ENCODE assay signal across 15 cellular contexts in the genomic region with DNA sequence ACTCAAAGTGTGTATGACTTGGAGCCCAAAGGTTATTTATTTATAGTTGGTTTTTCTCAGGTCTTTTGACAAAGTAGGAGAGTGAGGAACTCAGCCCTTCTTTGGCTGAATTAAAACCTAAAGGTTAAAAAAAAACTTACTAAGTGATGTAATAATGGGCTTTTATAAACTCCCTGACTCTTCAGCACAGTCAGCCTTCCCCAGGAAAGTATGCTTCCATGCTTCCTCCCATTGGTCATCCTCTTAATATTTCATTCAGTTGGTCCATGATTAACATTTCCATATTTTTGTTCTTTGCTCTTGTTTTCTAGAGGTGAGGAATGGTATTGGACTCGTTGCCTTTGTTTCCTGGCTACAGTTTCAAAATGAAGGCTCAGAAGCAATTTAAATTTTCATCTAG. TPM values are rescaled to one million over a fixed set of nuclear protein-coding genes. Genes with fewer than 3 reads are reported as not detected.
A peak's percentile ranks its signal among the peaks of the same experiment; 100 is the strongest.
DNase-seq lines count a peak whose midpoint lies in the region; ATAC-seq and TF ChIP-seq lines count a peak whose summit lies in the region.
"Had no signal": no experiment of that assay in that cellular context is flagged by ENCODE, and none has a peak within 500 bp of the region (broad histone marks: within the 10 kb centered on the region; RNA-seq: fewer than 3 reads in every experiment).

No MANE protein-coding gene starts in this region.

- H3K36me3 Mint-ChIP-seq in activated T-cell treated with anti-CD3 and anti-CD28 coated beads, Interleukin-2, amount 50 U/mL, for 4 hours (ENCODE audit: insufficient read depth): peaks cover 55% of the 10 kb centered on the region
- H3K36me3 Mint-ChIP-seq in activated B cell treated with CpG ODN at 0.5 μM for 24 hours (ENCODE audit: low read depth) (peaks cover 87% of the 10 kb centered on the region), endothelial cell (ENCODE audit: low read depth, unreplicated experiment) (peaks cover 51% of the 10 kb centered on the region)

- 85% methylated on average over 1 of the region's 1 CpG for WGBS in smooth muscle cell (ENCODE audit: low lambda C conversion rate)

- H2AFZ ChIP-seq in smooth muscle cell (ENCODE audit: low read depth): no peak overlapping the region

- no peaks in the 10 kb centered on the region for H3K9me3 Mint-ChIP-seq in activated T-cell treated with anti-CD3 and anti-CD28 coated beads, Interleukin-2, amount 50 U/mL, for 4 hours
- H3K9me3 Mint-ChIP-seq in activated B cell treated with CpG ODN at 0.5 μM for 24 hours: no peaks in the 10 kb centered on the region
- no peaks in the 10 kb centered on the region for H3K9me3 Mint-ChIP-seq in endothelial cell (ENCODE audit: unreplicated experiment)

- H4K20me1 ChIP-seq in smooth muscle cell (ENCODE audit: low read depth): peaks cover 98% of the 10 kb centered on the region

- H3K4me3 ChIP-seq in smooth muscle cell: no peak overlapping the region
- H3K4me3 ChIP-seq in mucosa of descending colon: no peak overlapping the region
- H3K4me3 ChIP-seq: upper lobe of right lung had no signal

- H3K27me3 Mint-ChIP-seq in activated T-cell treated with anti-CD3 and anti-CD28 coated beads, Interleukin-2, amount 50 U/mL, for 4 hours (ENCODE audit: low read depth): no peaks in the 10 kb centered on the region
- no peaks in the 10 kb centered on the region for H3K27me3 Mint-ChIP-seq in activated B cell treated with CpG ODN at 0.5 μM for 24 hours
- H3K27me3 Mint-ChIP-seq in endothelial cell (ENCODE audit: unreplicated experiment): peaks cover 2% of the 10 kb centered on the region

- no peaks in the 10 kb centered on the region for H3K9me3 ChIP-seq in smooth muscle cell (replicated peaks; ENCODE audit: low read depth)
- H3K9me3 ChIP-seq in mucosa of descending colon: no peaks in the 10 kb centered on the region
- H3K9me3 ChIP-seq: upper lobe of right lung had no signal

- peaks cover 91% of the 10 kb centered on the region for H3K79me2 ChIP-seq in smooth muscle cell (ENCODE audit: low read depth)

- H3K4me2 ChIP-seq in smooth muscle cell: peak overlapping the region; percentile 96

- H3K4me1 ChIP-seq in smooth muscle cell (ENCODE audit: low read depth) (peaks cover 23% of the 10 kb centered on the region), mucosa of descending colon (ENCODE audit: low read depth) (peaks cover 50% of the 10 kb centered on the region)

- no peak overlapping the region for H3K9ac ChIP-seq in smooth muscle cell (ENCODE audit: low read depth)

- no peaks in the 10 kb centered on the region for H3K27me3 ChIP-seq in smooth muscle cell (ENCODE audit: low read depth)
- H3K27me3 ChIP-seq: upper lobe of right lung had no signal

- peaks cover 61% of the 10 kb centered on the region for H3F3A ChIP-seq in smooth muscle cell (ENCODE audit: low read depth)

- intact Hi-C loops in activated B cell treated with CpG ODN at 0.5 μM for 24 hours (cut with micrococcal nuclease): no loop called here
- intact Hi-C loops in mucosa of descending colon (cut with DNase I, micrococcal nuclease): no loop called here

- ATAC-seq in activated T-cell treated with anti-CD3 and anti-CD28 coated beads, Interleukin-2, amount 50 U/mL, for 4 hours: no peak
- ATAC-seq in activated B cell treated with CpG ODN at 0.5 μM for 24 hours (ENCODE audit: low read depth): no peak
- no peak for ATAC-seq in mucosa of descending colon
- ATAC-seq: HCT116, upper lobe of right lung had no signal

- peaks cover 91% of the 10 kb centered on the region for H3K4me1 Mint-ChIP-seq in activated T-cell treated with anti-CD3 and anti-CD28 coated beads, Interleukin-2, amount 50 U/mL, for 4 hours (ENCODE audit: low read depth)
- H3K4me1 Mint-ChIP-seq in activated B cell treated with CpG ODN at 0.5 μM for 24 hours (peaks cover 95% of the 10 kb centered on the region), endothelial cell (ENCODE audit: unreplicated experiment) (peaks cover 45% of the 10 kb centered on the region)

- TF ChIP-seq CTCF in activated B cell treated with CpG ODN at 0.5 μM for 24 hours (IDR thresholded peaks at IDR 0.05): no peak
- TF ChIP-seq CTCF in endothelial cell (IDR thresholded peaks at IDR 0.05; ENCODE audit: unreplicated experiment): no peak
- no peak for TF ChIP-seq CTCF in smooth muscle cell (IDR thresholded peaks at IDR 0.05; ENCODE audit: borderline replicate concordance, insufficient read depth, poor library complexity, severe bottlenecking)
- no peak for TF ChIP-seq CTCF in mucosa of descending colon (IDR thresholded peaks at IDR 0.05)

- H3K27ac Mint-ChIP-seq in activated B cell treated with CpG ODN at 0.5 μM for 24 hours: peak overlapping the region; percentile 37
- H3K27ac Mint-ChIP-seq in endothelial cell (ENCODE audit: unreplicated experiment): peak overlapping the region; percentile 68

- peak overlapping the region; percentile 72 for H3K27ac ChIP-seq in smooth muscle cell (ENCODE audit: low read depth)
- H3K27ac ChIP-seq: HL-60, upper lobe of right lung had no signal

- H3K4me3 Mint-ChIP-seq in activated T-cell treated with anti-CD3 and anti-CD28 coated beads, Interleukin-2, amount 50 U/mL, for 4 hours: peak overlapping the region; percentile 45
- H3K4me3 Mint-ChIP-seq in activated B cell treated with CpG ODN at 0.5 μM for 24 hours (peak overlapping the region; percentile 25), endothelial cell (ENCODE audit: unreplicated experiment) (no peak overlapping the region)

- CTCF ChIA-PET in activated B cell treated with CpG ODN at 0.5 μM for 24 hours (lab: Charles Lee): no interaction called here

- H3K36me3 ChIP-seq in smooth muscle cell (ENCODE audit: low read depth) (peaks cover 10% of the 10 kb centered on the region), mucosa of descending colon (ENCODE audit: low read depth) (no peaks in the 10 kb centered on the region)

- POLR2A ChIA-PET in activated B cell treated with CpG ODN at 0.5 μM for 24 hours (lab: Charles Lee): no interaction called here

- DNase-seq in activated T-cell treated with anti-CD3 and anti-CD28 coated beads, Interleukin-2, amount 50 U/mL, for 4 hours: no peak
- DNase-seq in activated T-cell treated with anti-CD3 and anti-CD28 coated beads, Interleukin-2, amount 50 U/mL, for 1 hour: no peak
- DNase-seq in activated B cell treated with CpG ODN at 0.5 μM for 24 hours (no peak), endothelial cell (ENCODE audit: low spot score) (no peak), smooth muscle cell (lab: John Stamatoyannopoulos, UW; ENCODE audit: unreplicated experiment) (no peak), mucosa of descending colon (no peak), NCI-H524 treated with DMSO at 0.1 percent for 48 hours (lab: John Stamatoyannopoulos, UW) (no peak), NCI-H2029 (lab: John Stamatoyannopoulos, UW) (no peak)
- DNase-seq: activated CD4-positive, alpha-beta T cell treated with anti-CD3 and anti-CD28 coated beads for 48 hours; mesendoderm; posterior cingulate gyrus; upper lobe of right lung had no signal

RNA-seq across cellular contexts. Expression of a gene that starts 7.2 kb away (rescaled TPM):
- total RNA-seq in activated T-cell treated with anti-CD3 and anti-CD28 coated beads, Interleukin-2, amount 50 U/mL, for 4 hours: 100 to 1,000 TPM; 381 to 396 (median 382) TPM
- total RNA-seq in activated B cell treated with CpG ODN at 0.5 μM for 24 hours: 711 and 737 TPM in 2 replicates
- 468 TPM for total RNA-seq in endothelial cell (ENCODE audit: unreplicated experiment)
- total RNA-seq in smooth muscle cell: 645 and 653 TPM in 2 replicates
- 858 and 872 TPM in 2 replicates for polyA plus RNA-seq in smooth muscle cell
- total RNA-seq in mucosa of descending colon: 100 to 1,000 TPM; 262 to 322 (median 313) TPM

RNA-seq across cellular contexts. Expression of a gene that starts 36.6 kb away (rescaled TPM):
- under 1 TPM; 0.66 to 0.69 (median 0.68) TPM for total RNA-seq in activated T-cell treated with anti-CD3 and anti-CD28 coated beads, Interleukin-2, amount 50 U/mL, for 4 hours
- total RNA-seq in activated B cell treated with CpG ODN at 0.5 μM for 24 hours (0.67 and 0.81 TPM in 2 replicates), endothelial cell (ENCODE audit: unreplicated experiment) (0.77 TPM), smooth muscle cell (0.94 and 1.3 TPM in 2 replicates), mucosa of descending colon (1 to 10 TPM in 2 of 3 donors, under 1 TPM in 1; 0.64 to 3.7 (median 3.3) TPM)
- polyA plus RNA-seq in smooth muscle cell: 1.6 and 2.6 TPM in 2 replicates
- polyA plus RNA-seq: AG04450 had no signal

RNA-seq across cellular contexts. Expression of a gene that starts 45.7 kb away (rescaled TPM):
- total RNA-seq in activated T-cell treated with anti-CD3 and anti-CD28 coated beads, Interleukin-2, amount 50 U/mL, for 4 hours: 100 to 1,000 TPM; 128 to 142 (median 131) TPM
- total RNA-seq in activated B cell treated with CpG ODN at 0.5 μM for 24 hours (63.4 and 63.6 TPM in 2 replicates), endothelial cell (ENCODE audit: unreplicated experiment) (67.6 TPM), smooth muscle cell (58.9 and 71.5 TPM in 2 replicates), mucosa of descending colon (10 to 100 TPM; 80.2 to 97.0 (median 94.1) TPM)
- 95.8 and 135 TPM in 2 replicates for polyA plus RNA-seq in smooth muscle cell

RNA-seq across cellular contexts. Expression of a gene that starts 46.1 kb away (rescaled TPM):
- total RNA-seq in activated T-cell treated with anti-CD3 and anti-CD28 coated beads, Interleukin-2, amount 50 U/mL, for 4 hours: 10 to 100 TPM; 14.7 to 19.1 (median 17.8) TPM
- total RNA-seq in activated B cell treated with CpG ODN at 0.5 μM for 24 hours: 21.0 and 23.7 TPM in 2 replicates
- 31.7 TPM for total RNA-seq in endothelial cell (ENCODE audit: unreplicated experiment)
- 26.1 and 42.0 TPM in 2 replicates for total RNA-seq in smooth muscle cell
- 109 and 126 TPM in 2 replicates for polyA plus RNA-seq in smooth muscle cell
- 100 to 1,000 TPM in 1 of 3 donors, 10 to 100 TPM in 2; 77.1 to 101 (median 92.1) TPM for total RNA-seq in mucosa of descending colon

RNA-seq across cellular contexts. Expression of a gene that starts 57.4 kb away (rescaled TPM):
- not detected for total RNA-seq in activated T-cell treated with anti-CD3 and anti-CD28 coated beads, Interleukin-2, amount 50 U/mL, for 4 hours
- total RNA-seq in activated B cell treated with CpG ODN at 0.5 μM for 24 hours: not detected in 2 replicates
- not detected for total RNA-seq in endothelial cell (ENCODE audit: unreplicated experiment)
- not detected in 2 replicates for total RNA-seq in smooth muscle cell
- polyA plus RNA-seq in smooth muscle cell: not detected in 2 replicates
- under 1 TPM in 2 of 3 donors, not detected in 1; 0.13 to 0.27 TPM for total RNA-seq in mucosa of descending colon
- polyA plus RNA-seq: AG04450 had no signal
